Comparison of ENCODE assay signal across 8 cellular contexts in the genomic region with DNA sequence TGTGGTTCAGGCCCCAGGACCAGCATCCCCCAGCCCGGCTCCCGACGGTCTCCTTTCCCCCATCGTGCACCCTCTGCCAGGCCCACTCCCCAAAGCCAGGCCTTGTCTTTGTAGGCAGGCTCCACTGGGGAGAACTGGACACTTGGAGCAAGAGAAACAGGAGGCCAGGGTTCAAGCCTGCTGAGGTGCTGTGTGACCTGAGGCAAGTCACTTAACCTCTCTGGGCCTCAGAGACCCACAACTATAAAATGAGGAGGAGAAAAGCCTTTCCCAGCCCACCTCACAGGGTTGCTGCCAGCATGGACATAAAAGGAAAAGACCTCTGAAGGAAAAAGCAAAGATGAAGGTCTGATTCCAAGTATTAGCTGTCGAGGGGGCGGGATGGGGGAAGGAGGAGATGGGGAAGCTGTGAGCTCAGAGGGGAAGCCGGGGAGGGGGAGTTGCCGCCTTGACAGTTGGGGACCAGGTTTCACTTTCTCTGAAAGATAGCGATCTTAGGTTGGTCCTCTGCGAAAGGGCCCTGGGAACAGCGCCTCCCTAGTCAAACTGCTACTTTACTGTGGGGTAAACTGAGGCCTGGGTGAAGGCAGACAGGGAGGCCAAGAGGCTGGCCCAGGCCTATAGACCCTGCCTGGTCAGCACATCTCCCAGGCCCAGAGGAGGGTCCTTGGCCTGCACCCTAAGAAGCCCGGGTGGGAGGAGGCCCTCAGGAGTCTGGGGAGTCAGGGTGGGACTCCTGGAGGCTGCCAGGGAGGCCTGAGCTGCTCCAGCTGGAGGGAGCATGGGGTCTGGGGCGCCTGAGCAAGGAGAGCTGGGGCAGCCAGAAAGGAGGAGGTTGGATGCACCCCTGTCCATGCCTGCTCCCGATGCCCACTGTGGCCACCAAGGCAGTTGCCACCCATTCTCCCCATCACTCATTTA. TPM values are rescaled to one million over a fixed set of nuclear protein-coding genes. Genes with fewer than 3 reads are reported as not detected.
DNase-seq lines count a peak whose midpoint lies in the region; ATAC-seq, FAIRE-seq and TF ChIP-seq lines count a peak whose summit lies in the region.

No MANE protein-coding gene starts in this region.

- H3K4me1 ChIP-seq in kidney (ENCODE audit: control insufficient read depth in 1 of 2, insufficient read depth in 1 of 2, low read depth in 1 of 2, low read length in 2 of 2) (peaks cover 0 to 4% of the 10 kb centered on the region in 2 donors), upper lobe of left lung (peaks cover 7 to 18% (median 9%) of the 10 kb centered on the region in 4 donors)

- peak overlapping the region; percentile 100 for H3K27ac Mint-ChIP-seq in activated CD4-positive, alpha-beta memory T cell treated with anti-CD3 and anti-CD28 coated beads, Interleukin-2, amount 10 ng/mL, durations not matched to agents 7 days and 5 days
- H3K27ac Mint-ChIP-seq in osteocyte (ENCODE audit: unreplicated experiment) = no peak overlapping the region

- 64 to 69% methylated on average over 9 to 14 of the region's 14 CpGs for WGBS in upper lobe of left lung, 2 donors

- H3K9me3 ChIP-seq in kidney (ENCODE audit: control insufficient read depth in 1 of 2, low read length in 2 of 2) = no peaks in the 10 kb centered on the region
- H3K9me3 ChIP-seq in upper lobe of left lung = no peaks in the 10 kb centered on the region

- TF ChIP-seq POLR2A in upper lobe of left lung (IDR thresholded peaks at IDR 0.05) = no peak

- H3K27ac ChIP-seq in kidney (ENCODE audit: low read depth in 2 of 2, low read length in 2 of 2) (no peak overlapping the region), upper lobe of left lung (peak overlapping the region; percentile 82 to 95 (median 88))

- peaks cover 76% of the 10 kb centered on the region for H3K36me3 Mint-ChIP-seq in activated CD4-positive, alpha-beta memory T cell treated with anti-CD3 and anti-CD28 coated beads, Interleukin-2, amount 10 ng/mL, durations not matched to agents 7 days and 5 days (ENCODE audit: low read depth)
- no peaks in the 10 kb centered on the region for H3K36me3 Mint-ChIP-seq in osteocyte (ENCODE audit: unreplicated experiment)

- H3K27me3 Mint-ChIP-seq in activated CD4-positive, alpha-beta memory T cell treated with anti-CD3 and anti-CD28 coated beads, Interleukin-2, amount 10 ng/mL, durations not matched to agents 7 days and 5 days = no peaks in the 10 kb centered on the region
- H3K27me3 Mint-ChIP-seq in osteocyte (ENCODE audit: unreplicated experiment) = no peaks in the 10 kb centered on the region

- H3K4me3 Mint-ChIP-seq in activated CD4-positive, alpha-beta memory T cell treated with anti-CD3 and anti-CD28 coated beads, Interleukin-2, amount 10 ng/mL, durations not matched to agents 7 days and 5 days = peak overlapping the region; percentile 99
- H3K4me3 Mint-ChIP-seq in osteocyte (ENCODE audit: unreplicated experiment) = no peak overlapping the region

- H3K9me3 Mint-ChIP-seq in activated CD4-positive, alpha-beta memory T cell treated with anti-CD3 and anti-CD28 coated beads, Interleukin-2, amount 10 ng/mL, durations not matched to agents 7 days and 5 days = no peaks in the 10 kb centered on the region
- no peaks in the 10 kb centered on the region for H3K9me3 Mint-ChIP-seq in osteocyte (ENCODE audit: unreplicated experiment)

- intact Hi-C loops in Right ventricle myocardium inferior (cut with DNase I) (no loop called here), Right ventricle myocardium superior (cut with DNase I) (no loop called here), kidney (cut with DNase I) (loop anchor here (5.0 kb wide), 1 partner anchor 120 kb away; a partner anchor contains a TSS)

- no peak for FAIRE-seq in kidney (lab: Jason Lieb, UNC)

- TF ChIP-seq EP300 in upper lobe of left lung (IDR thresholded peaks at IDR 0.05) = no peak

- no peaks in the 10 kb centered on the region for H3K27me3 ChIP-seq in upper lobe of left lung

- DNase-seq in Right ventricle myocardium inferior (ENCODE audit: missing footprints) = peak; percentile 76
- DNase-seq in Right ventricle myocardium superior = no peak
- peak; percentile 79 for DNase-seq in activated CD4-positive, alpha-beta memory T cell treated with anti-CD3 and anti-CD28 coated beads, Interleukin-2, amount 10 ng/mL, durations not matched to agents 7 days and 5 days
- DNase-seq in kidney = peak; percentile 66
- DNase-seq in upper lobe of left lung = peak in 1 of 2 donors; percentile 61
- no peak for DNase-seq in osteocyte (ENCODE audit: extremely low spot score, unreplicated experiment)

- H3K36me3 ChIP-seq in kidney (ENCODE audit: control insufficient read depth in 1 of 2, insufficient read depth in 2 of 2, low read length in 2 of 2) = no peaks in the 10 kb centered on the region
- H3K36me3 ChIP-seq in upper lobe of left lung = no peaks in the 10 kb centered on the region

- ATAC-seq in Right ventricle myocardium inferior = no peak
- no peak for ATAC-seq in Right ventricle myocardium superior (ENCODE audit: poor library complexity)
- ATAC-seq in upper lobe of left lung (ENCODE audit: low FRiP score in 2 of 2) = no peak
- no peak for ATAC-seq in GM19467 (IDR thresholded peaks at IDR 0.05; ENCODE audit: unreplicated experiment)
- no peak for ATAC-seq in HG03571 (IDR thresholded peaks at IDR 0.05; ENCODE audit: unreplicated experiment)

- POLR2A ChIA-PET in activated CD4-positive, alpha-beta memory T cell treated with anti-CD3 and anti-CD28 coated beads, Interleukin-2, amount 10 ng/mL, durations not matched to agents 7 days and 5 days (lab: Charles Lee) = interaction anchor here (0.8 to 8.9 kb wide), 20 partner anchors 16 to 663 kb away, joined by 3 to 253 read pairs (median 4); a partner anchor contains a TSS

- H3K4me3 ChIP-seq in kidney (ENCODE audit: low read length in 2 of 2) (no peak overlapping the region), upper lobe of left lung (peak overlapping the region in 3 of 4 donors; percentile 33 to 52 (median 35))

- no peak overlapping the region for H3K9ac ChIP-seq in kidney (ENCODE audit: low read length in 2 of 2)

- no peak for TF ChIP-seq CTCF in kidney (IDR thresholded peaks at IDR 0.05; ENCODE audit: borderline replicate concordance, extremely low read depth, insufficient read depth)
- TF ChIP-seq CTCF in upper lobe of left lung (IDR thresholded peaks at IDR 0.05) = no peak
- no peak for TF ChIP-seq CTCF in osteocyte (IDR thresholded peaks at IDR 0.05)

- CTCF ChIA-PET in activated CD4-positive, alpha-beta memory T cell treated with anti-CD3 and anti-CD28 coated beads, Interleukin-2, amount 10 ng/mL, durations not matched to agents 7 days and 5 days (lab: Charles Lee) = interaction anchor here (0.7 to 5.2 kb wide), 14 partner anchors 12 to 160 kb away, joined by 3 to 36 read pairs (median 4); a partner anchor contains a TSS

- H3K4me1 Mint-ChIP-seq in activated CD4-positive, alpha-beta memory T cell treated with anti-CD3 and anti-CD28 coated beads, Interleukin-2, amount 10 ng/mL, durations not matched to agents 7 days and 5 days = peaks cover 59% of the 10 kb centered on the region
- H3K4me1 Mint-ChIP-seq in osteocyte (ENCODE audit: unreplicated experiment) = peaks cover 6% of the 10 kb centered on the region

RNA-seq across cellular contexts. Expression of a gene that starts 1.0 kb away (rescaled TPM):
- total RNA-seq in Right ventricle myocardium inferior = 0.19 TPM
- total RNA-seq in Right ventricle myocardium superior = 0.11 TPM
- 100 to 1,000 TPM; 103 to 107 TPM for total RNA-seq in activated CD4-positive, alpha-beta memory T cell treated with anti-CD3 and anti-CD28 coated beads, Interleukin-2, amount 10 ng/mL, durations not matched to agents 7 days and 5 days
- 1.2 TPM for total RNA-seq in kidney
- polyA plus RNA-seq in kidney (ENCODE audit: insufficient read depth, low read depth, low replicate concordance) = 0.56 TPM
- 10 to 100 TPM in 1 of 6 donors, 1 to 10 TPM in 4, under 1 TPM in 1; 0.98 to 11.7 (median 5.1) TPM for total RNA-seq in upper lobe of left lung
- not detected in 2 replicates for total RNA-seq in osteocyte

RNA-seq across cellular contexts. Expression of a gene that starts 21.1 kb away (rescaled TPM):
- total RNA-seq in Right ventricle myocardium inferior (0.27 TPM), Right ventricle myocardium superior (0.54 TPM), kidney (10.7 TPM), upper lobe of left lung (10 to 100 TPM in 1 of 6 donors, 1 to 10 TPM in 4, under 1 TPM in 1; 0.89 to 16.9 (median 3.8) TPM), osteocyte (13.7 and 15.5 TPM in 2 replicates)
- total RNA-seq in activated CD4-positive, alpha-beta memory T cell treated with anti-CD3 and anti-CD28 coated beads, Interleukin-2, amount 10 ng/mL, durations not matched to agents 7 days and 5 days = 10 to 100 TPM; 94.6 to 94.8 TPM
- polyA plus RNA-seq in kidney (ENCODE audit: insufficient read depth, low read depth, low replicate concordance) = 0.67 TPM

RNA-seq across cellular contexts. Expression of a gene that starts 21.7 kb away (rescaled TPM):
- total RNA-seq in Right ventricle myocardium inferior = 8.2 TPM
- 5.3 TPM for total RNA-seq in Right ventricle myocardium superior
- total RNA-seq in activated CD4-positive, alpha-beta memory T cell treated with anti-CD3 and anti-CD28 coated beads, Interleukin-2, amount 10 ng/mL, durations not matched to agents 7 days and 5 days = 10 to 100 TPM; 14.2 to 14.6 TPM
- 16.5 TPM for total RNA-seq in kidney
- 71.7 TPM for polyA plus RNA-seq in kidney (ENCODE audit: insufficient read depth, low read depth, low replicate concordance)
- 10 to 100 TPM in 4 of 6 donors, 1 to 10 TPM in 2; 7.0 to 31.5 (median 22.1) TPM for total RNA-seq in upper lobe of left lung
- 11.8 and 12.2 TPM in 2 replicates for total RNA-seq in osteocyte

RNA-seq across cellular contexts. Expression of a gene that starts 59.1 kb away (rescaled TPM):
- total RNA-seq in Right ventricle myocardium inferior (7.1 TPM), Right ventricle myocardium superior (6.5 TPM), kidney (34.5 TPM), upper lobe of left lung (10 to 100 TPM; 22.6 to 61.0 (median 36.2) TPM), osteocyte (12.6 and 14.1 TPM in 2 replicates)
- 10 to 100 TPM; 37.9 to 41.6 TPM for total RNA-seq in activated CD4-positive, alpha-beta memory T cell treated with anti-CD3 and anti-CD28 coated beads, Interleukin-2, amount 10 ng/mL, durations not matched to agents 7 days and 5 days
- polyA plus RNA-seq in kidney (ENCODE audit: insufficient read depth, low read depth, low replicate concordance) = 31.0 TPM

Comparison
In these comparisons a context has a peak if more than half of its experiments do, and no peak if none do; other contexts are left out.
1. DNase-seq: peak in Right ventricle myocardium inferior (single experiment), activated CD4-positive, alpha-beta memory T cell treated with anti-CD3 and anti-CD28 coated beads, Interleukin-2, amount 10 ng/mL, durations not matched to agents 7 days and 5 days (single experiment) and kidney (single experiment); none in Right ventricle myocardium superior (single experiment) and osteocyte (single experiment).
2. H3K27ac ChIP-seq: peak in upper lobe of left lung (4 of 4); none in kidney (0 of 2).
3. H3K4me3 ChIP-seq: peak in upper lobe of left lung (3 of 4); none in kidney (0 of 2).
4. RNA of a gene that starts 1.0 kb away (total RNA-seq): 103 to 107 TPM in activated CD4-positive, alpha-beta memory T cell treated with anti-CD3 and anti-CD28 coated beads, Interleukin-2, amount 10 ng/mL, durations not matched to agents 7 days and 5 days; 0.98 to 11.7 TPM in upper lobe of left lung, 1.2 TPM in kidney (single experiment), 0.19 TPM in Right ventricle myocardium inferior (single experiment), 0.11 TPM in Right ventricle myocardium superior (single experiment) and not detected in osteocyte; every median in the first group is over 4 times any median in the second.